In genomic region chr17:29617125-29617480, GRCh38 we compare ENCODE assay signal across 7 cellular contexts. TPM values are rescaled to one million over a fixed set of nuclear protein-coding genes. Genes with fewer than 3 reads are reported as not detected.
A peak's percentile ranks its signal among the peaks of the same experiment; 100 is the strongest.
DNase-seq lines count a peak whose midpoint lies in the region; ATAC-seq, FAIRE-seq and TF ChIP-seq lines count a peak whose summit lies in the region.

No MANE protein-coding gene starts in this region.

- ATAC-seq in GM18520 (IDR thresholded peaks at IDR 0.05; ENCODE audit: unreplicated experiment) = peak; percentile 36

- peak overlapping the region; percentile 36 for H3K27ac ChIP-seq in temporal lobe (ENCODE audit: low read depth, low read length)

- H3K4me1 Mint-ChIP-seq in osteocyte (ENCODE audit: unreplicated experiment) = peaks cover 21% of the 10 kb centered on the region

- DNase-seq in HPDE6-E6E7 (ENCODE audit: extremely low spot score) (peak; percentile 79), RPMI8226 (peak; percentile 91), activated gamma-delta T cell (lab: John Stamatoyannopoulos, UW) (peak; percentile 72), frontal cortex (ENCODE audit: low spot score in 2 of 2) (peak; percentile 74 to 79), osteocyte (ENCODE audit: extremely low spot score, unreplicated experiment) (no peak)

- no peak for FAIRE-seq in frontal cortex (lab: Jason Lieb, UNC)

- H3K9me3 Mint-ChIP-seq in osteocyte (ENCODE audit: unreplicated experiment) = no peaks in the 10 kb centered on the region

- no peak overlapping the region for H3K27ac Mint-ChIP-seq in osteocyte (ENCODE audit: unreplicated experiment)

- H3K36me3 Mint-ChIP-seq in osteocyte (ENCODE audit: unreplicated experiment) = peaks cover 2% of the 10 kb centered on the region

- no peaks in the 10 kb centered on the region for H3K27me3 Mint-ChIP-seq in osteocyte (ENCODE audit: unreplicated experiment)

- peak; percentile 47 for TF ChIP-seq CTCF in osteocyte (IDR thresholded peaks at IDR 0.05)

- H3K4me3 Mint-ChIP-seq in osteocyte (ENCODE audit: unreplicated experiment) = no peak overlapping the region

RNA-seq across cellular contexts. Expression of gene CORO6, which starts 5.6 kb away (rescaled TPM):
- total RNA-seq in frontal cortex (0.82 TPM), osteocyte (4.8 and 7.1 TPM in 2 replicates), temporal lobe (0.98 TPM)

RNA-seq across cellular contexts. Expression of gene ANKRD13B, which starts 24.2 kb away (rescaled TPM):
- 19.6 TPM for total RNA-seq in frontal cortex
- 33.1 and 36.1 TPM in 2 replicates for total RNA-seq in osteocyte
- 23.1 TPM for total RNA-seq in temporal lobe

RNA-seq across cellular contexts. Expression of gene GIT1, which starts 27.7 kb away (rescaled TPM):
- total RNA-seq in frontal cortex (30.6 TPM), osteocyte (48.2 and 50.7 TPM in 2 replicates), temporal lobe (42.5 TPM)

RNA-seq across cellular contexts. Expression of gene TP53I13, which starts 48.6 kb away (rescaled TPM):
- total RNA-seq in frontal cortex (4.9 TPM), osteocyte (42.0 and 43.1 TPM in 2 replicates), temporal lobe (4.4 TPM)

RNA-seq across cellular contexts. Expression of gene ABHD15, which starts 50.3 kb away (rescaled TPM):
- total RNA-seq in frontal cortex = 0.41 TPM
- 11.7 and 12.8 TPM in 2 replicates for total RNA-seq in osteocyte
- 0.74 TPM for total RNA-seq in temporal lobe
